ENCODE assay signal across 9 cellular contexts in genomic region chr19:18232540-18233223, GRCh38. TPM values are rescaled to one million over a fixed set of nuclear protein-coding genes. Genes with fewer than 3 reads are reported as not detected.
DNase-seq lines count a peak whose midpoint lies in the region; ATAC-seq and TF ChIP-seq lines count a peak whose summit lies in the region.
"Had no signal": no experiment of that assay in that cellular context is flagged by ENCODE, and none has a peak within 500 bp of the region (broad histone marks: within the 10 kb centered on the region; RNA-seq: fewer than 3 reads in every experiment).

No MANE protein-coding gene starts in this region.

- no peak overlapping the region for H3K27ac Mint-ChIP-seq in activated B cell treated with CpG ODN at 0.5 μM for 24 hours
- H3K27ac Mint-ChIP-seq: activated naive CD4-positive, alpha-beta T cell treated with anti-CD3 and anti-CD28 coated beads for 36 hours had no signal

- 3% methylated on average over 46 of the region's 46 CpGs for WGBS in HUES64

- H3K4me1 ChIP-seq in HUES64 (ENCODE audit: insufficient read depth, low read length) (peaks cover 17% of the 10 kb centered on the region), left lung (peaks cover 0 to 3% of the 10 kb centered on the region in 2 donors)

- DNase-seq in DMS79 (lab: John Stamatoyannopoulos, UW) (peak; percentile 42), activated B cell treated with CpG ODN at 0.5 μM for 24 hours (no peak), left lung (no peak), superior temporal gyrus (ENCODE audit: extremely low spot score) (no peak), globus pallidus (ENCODE audit: low spot score) (no peak)

- TF ChIP-seq CTCF in activated B cell treated with CpG ODN at 0.5 μM for 24 hours (IDR thresholded peaks at IDR 0.05) = no peak
- no peak for TF ChIP-seq CTCF in left lung (IDR thresholded peaks at IDR 0.05)

- peak overlapping the region; percentile 87; the same call in 1 of the 2 replicates for H3K27ac ChIP-seq in HUES64 (ENCODE audit: low read depth, low read length)
- H3K27ac ChIP-seq in left lung = no peak overlapping the region

- intact Hi-C loops in activated B cell treated with CpG ODN at 0.5 μM for 24 hours (cut with micrococcal nuclease) = no loop called here
- intact Hi-C loops in left lung (cut with DNase I) = no loop called here

- peaks cover 57% of the 10 kb centered on the region for H3K27me3 Mint-ChIP-seq in activated B cell treated with CpG ODN at 0.5 μM for 24 hours

- POLR2A ChIA-PET in activated B cell treated with CpG ODN at 0.5 μM for 24 hours (lab: Charles Lee) = interaction anchor here (0.6 to 1.6 kb wide), 4 partner anchors 40 to 208 kb away, joined by 3 to 14 read pairs (median 6); partner anchors contain the start of gene MPV17L2

- H3K9me3 Mint-ChIP-seq in activated B cell treated with CpG ODN at 0.5 μM for 24 hours = peaks cover 5% of the 10 kb centered on the region

- peaks cover 21% of the 10 kb centered on the region for H3K4me1 Mint-ChIP-seq in activated B cell treated with CpG ODN at 0.5 μM for 24 hours

- H3K36me3 Mint-ChIP-seq in activated B cell treated with CpG ODN at 0.5 μM for 24 hours (ENCODE audit: low read depth) = no peaks in the 10 kb centered on the region

- H3K27me3 ChIP-seq in HUES64 (ENCODE audit: insufficient read depth, low read length) (no peaks in the 10 kb centered on the region), left lung (peaks cover 0 to 82% of the 10 kb centered on the region in 2 donors)

- peak overlapping the region; percentile 53; the same call in 1 of the 2 replicates for H3K9ac ChIP-seq in HUES64 (ENCODE audit: low read depth, low read length)

- CTCF ChIA-PET in activated B cell treated with CpG ODN at 0.5 μM for 24 hours (lab: Charles Lee) = interaction anchor here (1.9 kb wide), 1 partner anchor 19 kb away, joined by 8 read pairs; no protein-coding TSS in a partner anchor

- H3K4me3 ChIP-seq in HUES64 (ENCODE audit: low read length) (peak overlapping the region; percentile 60), left lung (no peak overlapping the region)

- ATAC-seq in activated B cell treated with CpG ODN at 0.5 μM for 24 hours (ENCODE audit: low read depth) = no peak
- ATAC-seq in left lung = peak; percentile 27
- no peak for ATAC-seq in GM21717 (IDR thresholded peaks at IDR 0.05; ENCODE audit: unreplicated experiment)
- ATAC-seq in HG03025 (IDR thresholded peaks at IDR 0.05; ENCODE audit: low FRiP score, unreplicated experiment) = no peak

- H3K36me3 ChIP-seq in HUES64 (ENCODE audit: insufficient read depth, low read length) = no peaks in the 10 kb centered on the region
- H3K36me3 ChIP-seq in left lung = no peaks in the 10 kb centered on the region

- H3K9me3 ChIP-seq in HUES64 (ENCODE audit: insufficient read depth, low read depth, low read length) (no peaks in the 10 kb centered on the region), left lung (no peaks in the 10 kb centered on the region)

- H3K4me3 Mint-ChIP-seq in activated B cell treated with CpG ODN at 0.5 μM for 24 hours = peak overlapping the region; percentile 28
- H3K4me3 Mint-ChIP-seq: activated naive CD4-positive, alpha-beta T cell treated with anti-CD3 and anti-CD28 coated beads for 36 hours had no signal

RNA-seq across cellular contexts. Expression of gene PDE4C, which starts 6.4 kb away (rescaled TPM):
- polyA plus RNA-seq in HUES64 (2013, experiment 1 of 2) = 0.55 TPM
- polyA plus RNA-seq in HUES64 (2013, experiment 2 of 2) = 0.44 TPM
- total RNA-seq in activated B cell treated with CpG ODN at 0.5 μM for 24 hours (not detected in 2 replicates), left lung (10 to 100 TPM in 1 of 2 donors, 1 to 10 TPM in 1; 3.7 to 11.3 TPM)

RNA-seq across cellular contexts. Expression of gene RAB3A, which starts 28.8 kb away (rescaled TPM):
- polyA plus RNA-seq in HUES64 (2013, experiment 1 of 2) = 3.5 TPM
- polyA plus RNA-seq in HUES64 (2013, experiment 2 of 2) = 5.1 TPM
- 3.8 and 4.1 TPM in 2 replicates for total RNA-seq in activated B cell treated with CpG ODN at 0.5 μM for 24 hours
- 1 to 10 TPM; 3.1 to 4.4 TPM for total RNA-seq in left lung

RNA-seq across cellular contexts. Expression of gene MPV17L2, which starts 39.7 kb away (rescaled TPM):
- polyA plus RNA-seq in HUES64 (2013, experiment 1 of 2) = 25.7 TPM
- 25.9 TPM for polyA plus RNA-seq in HUES64 (2013, experiment 2 of 2)
- total RNA-seq in activated B cell treated with CpG ODN at 0.5 μM for 24 hours (17.3 and 17.9 TPM in 2 replicates), left lung (10 to 100 TPM; 10.3 to 14.8 TPM)

RNA-seq across cellular contexts. Expression of gene IQCN, which starts 41.6 kb away (rescaled TPM):
- polyA plus RNA-seq in HUES64 (2013, experiment 1 of 2) = 0.20 TPM
- 0.38 TPM for polyA plus RNA-seq in HUES64 (2013, experiment 2 of 2)
- 15.6 and 17.8 TPM in 2 replicates for total RNA-seq in activated B cell treated with CpG ODN at 0.5 μM for 24 hours
- total RNA-seq in left lung = 1 to 10 TPM; 3.0 to 5.8 TPM

RNA-seq across cellular contexts. Expression of gene JUND, which starts 48.7 kb away (rescaled TPM):
- polyA plus RNA-seq in HUES64 (2013, experiment 1 of 2) = 93.0 TPM
- polyA plus RNA-seq in HUES64 (2013, experiment 2 of 2) = 114 TPM
- 206 and 225 TPM in 2 replicates for total RNA-seq in activated B cell treated with CpG ODN at 0.5 μM for 24 hours
- total RNA-seq in left lung = 100 to 1,000 TPM; 179 to 232 TPM
